Comparison of ENCODE assay signal across 24 cellular contexts in genomic region chr5:90366972-90367371, GRCh38.
"Had no signal": no experiment of that assay in that cellular context is flagged by ENCODE, and none has a peak within 500 bp of the region (broad histone marks: within the 10 kb centered on the region; RNA-seq: fewer than 3 reads in every experiment).

No MANE protein-coding gene starts in this region.

- FAIRE-seq: endothelial cell of umbilical vein had no signal

- H3K4me3 Mint-ChIP-seq: endodermal cell; immature natural killer cell; memory B cell; natural killer cell treated with Interleukin-12 subunit alpha and Interleukin-12 subunit beta and Interleukin-15 and Interleukin-18, amount 100 ng/mL, for 72 hours; stimulated activated memory B cell treated with anti-CD40 and anti-IgM and Interleukin-4, amounts not matched to agents 10 μg/mL and 1 μg/mL and 100 μg/mL, for 72 hours had no signal

- ATAC-seq: foreskin keratinocyte; left cardiac atrium; lower lobe of right lung; natural killer cell treated with Interleukin-12 subunit alpha and Interleukin-12 subunit beta and Interleukin-15 and Interleukin-18, amount 100 ng/mL, for 72 hours; psoas muscle; right lobe of liver; stimulated activated memory B cell treated with anti-CD40 and anti-IgM and Interleukin-4, amounts not matched to agents 10 μg/mL and 1 μg/mL and 100 μg/mL, for 72 hours had no signal

- H3K4me1 Mint-ChIP-seq: immature natural killer cell; memory B cell; stimulated activated memory B cell treated with anti-CD40 and anti-IgM and Interleukin-4, amounts not matched to agents 10 μg/mL and 1 μg/mL and 100 μg/mL, for 72 hours had no signal

- DNase-seq: effector CD4-positive, alpha-beta T cell; endodermal cell; erythroblast; foreskin keratinocyte; head of caudate nucleus; immature natural killer cell; kidney; left cardiac atrium; left ventricle myocardium inferior; lower lobe of right lung; midbrain; psoas muscle; retina; right lobe of liver; stimulated activated CD4-positive, alpha-beta T cell treated with anti-CD3 and anti-CD28 coated beads, Interleukin-15, amount 100 ng/mL, for 24 hours; stimulated activated CD4-positive, alpha-beta T cell treated with anti-CD3 and anti-CD28 coated beads, Interleukin-1b, Interleukin-23, amount 100 ng/mL, for 48 hours; stimulated activated CD4-positive, alpha-beta T cell treated with anti-CD3 and anti-CD28 coated beads, Interleukin-4, amount 100 ng/mL, for 24 hours; stomach; substantia nigra; trophoblast cell had no signal

- H3K27ac Mint-ChIP-seq: endodermal cell; immature natural killer cell; memory B cell; natural killer cell treated with Interleukin-12 subunit alpha and Interleukin-12 subunit beta and Interleukin-15 and Interleukin-18, amount 100 ng/mL, for 72 hours; stimulated activated memory B cell treated with anti-CD40 and anti-IgM and Interleukin-4, amounts not matched to agents 10 μg/mL and 1 μg/mL and 100 μg/mL, for 72 hours had no signal

- H3K36me3 Mint-ChIP-seq: memory B cell had no signal
